Comparison of ENCODE assay signal across 24 cellular contexts in the genomic region with DNA sequence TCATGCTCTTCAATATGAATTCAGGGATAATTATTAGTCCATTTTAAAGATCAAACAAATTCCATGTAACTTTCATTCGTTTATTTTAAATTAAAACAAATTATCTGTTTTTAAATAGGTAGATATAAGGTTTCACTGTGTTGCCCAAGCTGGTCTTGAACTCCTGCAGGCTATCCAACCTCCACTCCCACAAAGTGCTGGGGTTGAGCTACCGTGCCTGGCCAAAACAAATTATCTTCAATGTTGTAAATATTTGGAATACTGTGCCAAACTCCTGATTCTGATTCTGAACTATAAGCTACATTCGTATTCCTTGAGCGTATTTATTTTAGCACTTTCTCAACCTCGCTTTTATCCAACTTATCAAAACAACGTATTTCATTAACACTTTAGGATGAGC.
"Had no signal": no experiment of that assay in that cellular context is flagged by ENCODE, and none has a peak within 500 bp of the region (broad histone marks: within the 10 kb centered on the region; RNA-seq: fewer than 3 reads in every experiment).

No MANE protein-coding gene starts in this region.

- ATAC-seq: left cardiac atrium; natural killer cell; right cardiac atrium; stimulated activated effector memory CD8-positive, alpha-beta T cell treated with anti-CD3 and anti-CD28 coated beads, Interleukin-12 subunit alpha, Interleukin-12 subunit beta, amount 100 ng/mL, for 72 hours had no signal

- H3K4me1 ChIP-seq: lower lobe of right lung, neural progenitor cell, spleen, suprapubic skin, tibial artery, upper lobe of right lung had no signal

- H3K27me3 ChIP-seq: left lung, neural progenitor cell, ovary, sigmoid colon, spleen, suprapubic skin, tibial artery, upper lobe of right lung had no signal

- H3K4me3 ChIP-seq: left lung, lower lobe of right lung, neural progenitor cell, ovary, sigmoid colon, spleen, suprapubic skin, thoracic aorta, tibial artery, upper lobe of right lung had no signal

- DNase-seq: hippocampal formation; kidney glomerular epithelial cell; left cardiac atrium; left lung; lower lobe of right lung; mesendoderm; naive B cell; natural killer cell; nephron progenitor cell; ovary; retina; right cardiac atrium; sigmoid colon; small intestine; spleen; stimulated activated CD4-positive, alpha-beta T cell treated with anti-CD3 and anti-CD28 coated beads, Interleukin-4, amount 100 ng/mL, for 24 hours; stimulated activated naive CD4-positive, alpha-beta T cell; tibial artery; trophoblast cell; upper lobe of right lung had no signal

- H3K9ac ChIP-seq: neural progenitor cell had no signal

- H3K27ac ChIP-seq: lower lobe of right lung, neural progenitor cell, ovary, suprapubic skin, thoracic aorta, tibial artery, upper lobe of right lung had no signal

- H3K9me3 ChIP-seq: left lung, lower lobe of right lung, ovary, sigmoid colon, spleen, suprapubic skin, thoracic aorta, tibial artery, upper lobe of right lung had no signal

- H3K36me3 ChIP-seq: ovary, suprapubic skin, thoracic aorta had no signal
